ENCODE assay signal across 8 cellular contexts in the genomic region with DNA sequence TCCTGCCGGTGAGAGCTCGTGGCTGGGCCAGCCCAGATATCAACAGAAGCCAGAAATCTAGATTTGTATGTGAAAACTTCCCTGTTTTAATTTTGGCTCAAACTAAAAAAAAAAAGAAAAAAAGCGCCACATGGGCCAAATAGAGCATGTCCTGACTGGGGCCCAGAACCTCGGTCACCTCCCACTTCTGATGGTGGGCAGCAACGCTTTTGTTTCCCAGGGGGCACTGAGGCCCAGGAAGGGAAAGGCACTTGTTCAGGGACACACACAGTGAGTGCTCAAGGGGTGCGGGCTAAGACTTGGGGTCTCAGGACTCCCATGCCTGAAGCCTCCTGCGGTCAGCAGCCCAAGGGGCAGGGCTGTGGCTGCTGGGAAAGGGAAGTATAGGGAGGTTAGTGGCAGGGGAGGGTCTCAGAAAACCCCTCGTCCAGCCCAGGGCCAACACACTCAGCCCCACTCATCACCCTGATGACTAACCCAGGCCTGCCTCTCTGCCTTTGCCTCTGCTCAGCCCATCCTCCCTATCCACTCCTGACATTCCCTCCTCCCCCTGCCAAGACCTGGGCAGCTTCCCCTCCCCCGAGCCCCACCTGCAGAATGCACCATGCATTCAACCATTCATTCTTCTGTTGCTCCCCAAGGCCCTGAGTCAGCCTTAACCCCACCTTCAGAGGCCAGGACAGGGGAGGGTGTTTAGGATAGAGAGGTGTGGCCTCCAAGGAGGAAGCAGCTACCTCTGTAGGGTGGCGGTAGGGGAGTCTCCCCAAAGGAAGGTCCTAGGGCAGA. TPM values are rescaled to one million over a fixed set of nuclear protein-coding genes. Genes with fewer than 3 reads are reported as not detected.
DNase-seq lines count a peak whose midpoint lies in the region; ATAC-seq and TF ChIP-seq lines count a peak whose summit lies in the region.

No MANE protein-coding gene starts in this region.

- no peaks in the 10 kb centered on the region for H3K9me3 ChIP-seq in iPS-18c (ENCODE audit: control insufficient read depth, insufficient read depth, low read length)
- no peaks in the 10 kb centered on the region for H3K9me3 ChIP-seq in body of pancreas

- intact Hi-C loops in body of pancreas (cut with DNase I) = no loop called here

- POLR2A ChIA-PET in activated CD4-positive, alpha-beta T cell treated with anti-CD3 and anti-CD28 coated beads, Interleukin-2, amount 10 ng/mL, durations not matched to agents 7 days and 5 days (lab: Charles Lee) = no interaction called here

- peaks cover 69% of the 10 kb centered on the region for H3K4me1 Mint-ChIP-seq in activated CD4-positive, alpha-beta T cell treated with anti-CD3 and anti-CD28 coated beads, Interleukin-2, amount 10 ng/mL, durations not matched to agents 7 days and 5 days

- H3K9me3 Mint-ChIP-seq in activated CD4-positive, alpha-beta T cell treated with anti-CD3 and anti-CD28 coated beads, Interleukin-2, amount 10 ng/mL, durations not matched to agents 7 days and 5 days = no peaks in the 10 kb centered on the region

- ATAC-seq in body of pancreas = no peak

- H3K27me3 Mint-ChIP-seq in activated CD4-positive, alpha-beta T cell treated with anti-CD3 and anti-CD28 coated beads, Interleukin-2, amount 10 ng/mL, durations not matched to agents 7 days and 5 days = peaks cover 5% of the 10 kb centered on the region

- no peak for TF ChIP-seq CTCF in body of pancreas (IDR thresholded peaks at IDR 0.05)

- 61 to 64% methylated on average over 10 of the region's 10 CpGs for WGBS in body of pancreas, 2 donors

- peaks cover 6% of the 10 kb centered on the region for H3K4me1 ChIP-seq in body of pancreas

- DNase-seq in Daoy (ENCODE audit: low read depth) (peak; percentile 34), HPDE6-E6E7 (ENCODE audit: extremely low spot score) (peak; percentile 93), NCI-H748 (lab: John Stamatoyannopoulos, UW; ENCODE audit: unreplicated experiment) (no peak), GM03348 (ENCODE audit: low spot score) (no peak), SHP77 treated with DMSO at 0.1 percent for 48 hours (lab: John Stamatoyannopoulos, UW) (no peak), body of pancreas (no peak)
- DNase-seq in activated CD4-positive, alpha-beta T cell treated with anti-CD3 and anti-CD28 coated beads, Interleukin-2, amount 10 ng/mL, durations not matched to agents 7 days and 5 days = peak; percentile 63

- no peak overlapping the region for H3K27ac ChIP-seq in body of pancreas

- H3K4me3 Mint-ChIP-seq in activated CD4-positive, alpha-beta T cell treated with anti-CD3 and anti-CD28 coated beads, Interleukin-2, amount 10 ng/mL, durations not matched to agents 7 days and 5 days = peak overlapping the region; percentile 66

- H3K36me3 ChIP-seq in body of pancreas (replicated peaks in 1 of 2; ENCODE audit: insufficient read depth in 1 of 2, low read depth in 2 of 2) = no peaks in the 10 kb centered on the region

- no peaks in the 10 kb centered on the region for H3K27me3 ChIP-seq in body of pancreas

- H3K36me3 Mint-ChIP-seq in activated CD4-positive, alpha-beta T cell treated with anti-CD3 and anti-CD28 coated beads, Interleukin-2, amount 10 ng/mL, durations not matched to agents 7 days and 5 days (ENCODE audit: low read depth) = no peaks in the 10 kb centered on the region

- H3K27ac Mint-ChIP-seq in activated CD4-positive, alpha-beta T cell treated with anti-CD3 and anti-CD28 coated beads, Interleukin-2, amount 10 ng/mL, durations not matched to agents 7 days and 5 days = peak overlapping the region; percentile 88

- H3K4me3 ChIP-seq in iPS-18c (ENCODE audit: insufficient read depth, low read depth, low read length) (0 out of 2 replicates have a peak overlapping the region, but pooled peaks have one; percentile 12), body of pancreas (no peak overlapping the region)

- CTCF ChIA-PET in activated CD4-positive, alpha-beta T cell treated with anti-CD3 and anti-CD28 coated beads, Interleukin-2, amount 10 ng/mL, durations not matched to agents 7 days and 5 days (lab: Charles Lee) = interaction anchor here (1.7 kb wide), 1 partner anchor 18 kb away, joined by 4 read pairs; no protein-coding TSS in a partner anchor

- TF ChIP-seq POLR2A in body of pancreas (IDR thresholded peaks at IDR 0.05) = no peak

RNA-seq across cellular contexts. Expression of gene TCF20, which starts 30.0 kb away (rescaled TPM):
- total RNA-seq in Daoy (2014; rRNA removed; shearing (Covaris generic)) = 24.3 and 29.7 TPM in 2 replicates
- 10 to 100 TPM; 82.1 to 87.1 TPM for total RNA-seq in activated CD4-positive, alpha-beta T cell treated with anti-CD3 and anti-CD28 coated beads, Interleukin-2, amount 10 ng/mL, durations not matched to agents 7 days and 5 days
- total RNA-seq in body of pancreas = 10 to 100 TPM; 17.8 to 19.7 TPM

Comparison
In these comparisons a context has a peak if more than half of its experiments do, and no peak if none do; other contexts are left out.
1. DNase-seq: peak in Daoy (single experiment), HPDE6-E6E7 (single experiment) and activated CD4-positive, alpha-beta T cell treated with anti-CD3 and anti-CD28 coated beads, Interleukin-2, amount 10 ng/mL, durations not matched to agents 7 days and 5 days (single experiment); none in NCI-H748 (single experiment), GM03348 (single experiment), SHP77 treated with DMSO at 0.1 percent for 48 hours (single experiment) and body of pancreas (0 of 4).